12 cellular contexts compared by ENCODE assay signal in the genomic region with DNA sequence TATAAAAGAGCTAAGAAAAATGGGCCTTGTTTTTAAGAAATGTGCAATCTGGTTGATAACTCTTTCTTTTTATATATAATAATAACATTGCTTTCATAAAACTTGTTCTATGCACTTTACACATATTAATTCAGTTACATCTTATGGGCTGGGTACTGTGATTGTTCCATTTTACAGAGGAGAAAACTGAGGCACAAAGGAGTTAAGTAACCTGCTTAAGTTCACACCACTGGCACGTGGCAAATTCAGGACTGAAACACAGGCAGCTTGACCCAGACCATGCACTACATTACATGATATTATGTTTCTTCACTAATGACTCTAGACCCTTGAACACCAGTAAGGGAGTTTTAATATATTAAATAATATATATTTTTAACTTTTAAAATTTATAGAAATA. TPM values are rescaled to one million over a fixed set of nuclear protein-coding genes. Genes with fewer than 3 reads are reported as not detected.
"Had no signal": no experiment of that assay in that cellular context is flagged by ENCODE, and none has a peak within 500 bp of the region (broad histone marks: within the 10 kb centered on the region; RNA-seq: fewer than 3 reads in every experiment).

No MANE protein-coding gene starts in this region.

- FAIRE-seq: H1, H54 had no signal

- H3K4me1 ChIP-seq: HAP-1 had no signal

- H3K9me3 ChIP-seq: HAP-1 had no signal

- H2AFZ ChIP-seq: GM23338 had no signal

- DNase-seq: GOT3, H7, H9, HCEC 1CT, HFFc6 had no signal

- H3K4me3 ChIP-seq: GM23248, GM23338, HAP-1 had no signal

- H3K9ac ChIP-seq: GM23248 had no signal

- ATAC-seq: GM23338, HCT116 had no signal

- H3K36me3 ChIP-seq: HAP-1 had no signal

- H3K4me2 ChIP-seq: GM23338 had no signal

RNA-seq across cellular contexts. Expression of gene IYD, which starts 15.4 kb away (rescaled TPM):
- total RNA-seq: GM23248, GM23338, H1, H4, H7, H9, HFFc6 had no signal
- polyA plus RNA-seq: GM23248, GM23338, H1 had no signal
